ENCODE assay signal across 18 cellular contexts in the genomic region with DNA sequence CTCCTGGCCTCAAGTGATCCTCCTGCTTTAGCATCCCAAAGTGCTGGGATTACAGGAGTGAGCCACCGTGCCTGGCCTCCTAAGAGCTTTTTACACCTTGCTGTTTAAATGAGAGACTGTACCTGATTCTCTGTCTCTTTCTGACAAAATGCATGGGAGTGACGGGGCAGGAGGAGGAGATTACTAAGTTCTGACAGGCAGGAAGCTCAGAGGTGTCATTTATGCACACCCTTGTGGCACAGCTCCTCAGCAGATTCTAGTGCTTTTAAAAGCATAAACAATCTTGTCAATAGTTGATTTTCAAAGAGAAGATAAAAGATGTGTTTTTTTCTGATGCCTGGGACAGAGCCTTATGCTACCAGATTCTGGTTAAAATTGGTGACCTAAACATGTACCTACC. TPM values are rescaled to one million over a fixed set of nuclear protein-coding genes. Genes with fewer than 3 reads are reported as not detected.
DNase-seq lines count a peak whose midpoint lies in the region; ATAC-seq lines count a peak whose summit lies in the region.
"Had no signal": no experiment of that assay in that cellular context is flagged by ENCODE, and none has a peak within 500 bp of the region (broad histone marks: within the 10 kb centered on the region; RNA-seq: fewer than 3 reads in every experiment).

No MANE protein-coding gene starts in this region.

- DNase-seq in mesendoderm (no peak), NCI-H128 (lab: John Stamatoyannopoulos, UW; ENCODE audit: unreplicated experiment) (no peak), superior temporal gyrus (ENCODE audit: extremely low spot score) (no peak)
- no peak for DNase-seq in activated T-helper 2 cell treated with anti-CD3 and anti-CD28 coated beads, Interferon-gamma antibody, Interleukin-2, Interleukin-4, amounts not matched to agents 10 μg/mL and 5 μg/mL and 100 μg/mL, durations not matched to agents 14 hours and 24 hours and 36 hours (ENCODE audit: low spot score)
- DNase-seq: C1 segment of cervical spinal cord, DMS 273 treated with DMSO at 0.1 percent for 48 hours, HFFc6, NCI-H1048, NCI-H2107, NCI-H345, NCI-H69, T-helper 1 cell had no signal

- H2AK5ac ChIP-seq in mesendoderm (ENCODE audit: low read length), result no peak overlapping the region

- no peak overlapping the region for H3K56ac ChIP-seq in mesendoderm (ENCODE audit: low read length)

- H3K36me3 ChIP-seq in mesendoderm (ENCODE audit: control insufficient read depth, insufficient read depth, low read length), result no peaks in the 10 kb centered on the region

- no peak overlapping the region for H3K27ac Mint-ChIP-seq in activated T-helper 2 cell treated with anti-CD3 and anti-CD28 coated beads, Interferon-gamma antibody, Interleukin-2, Interleukin-4, amounts not matched to agents 10 μg/mL and 5 μg/mL and 100 μg/mL, durations not matched to agents 14 hours and 24 hours and 36 hours
- H3K27ac Mint-ChIP-seq: HFFc6 had no signal

- no peak overlapping the region for H2BK120ac ChIP-seq in mesendoderm (ENCODE audit: low read depth, low read length)

- peak; percentile 48 for ATAC-seq in GM18511 (IDR thresholded peaks at IDR 0.05; ENCODE audit: unreplicated experiment)
- ATAC-seq in GM19455 (IDR thresholded peaks at IDR 0.05; ENCODE audit: unreplicated experiment), result peak; percentile 66
- peak; percentile 47 for ATAC-seq in HG03095 (IDR thresholded peaks at IDR 0.05; ENCODE audit: unreplicated experiment)
- ATAC-seq in GM21367 (IDR thresholded peaks at IDR 0.05; ENCODE audit: unreplicated experiment), result no peak

- H3K4ac ChIP-seq in mesendoderm (ENCODE audit: low read depth, low read length), result peak overlapping the region; percentile 16

- peaks cover 3% of the 10 kb centered on the region for H3K4me1 Mint-ChIP-seq in activated T-helper 2 cell treated with anti-CD3 and anti-CD28 coated beads, Interferon-gamma antibody, Interleukin-2, Interleukin-4, amounts not matched to agents 10 μg/mL and 5 μg/mL and 100 μg/mL, durations not matched to agents 14 hours and 24 hours and 36 hours (ENCODE audit: low read depth)

- H3K9ac ChIP-seq in mesendoderm (ENCODE audit: low read length), result no peak overlapping the region

- H3K36me3 Mint-ChIP-seq in activated T-helper 2 cell treated with anti-CD3 and anti-CD28 coated beads, Interferon-gamma antibody, Interleukin-2, Interleukin-4, amounts not matched to agents 10 μg/mL and 5 μg/mL and 100 μg/mL, durations not matched to agents 14 hours and 24 hours and 36 hours (ENCODE audit: low read depth), result no peaks in the 10 kb centered on the region

- no peak overlapping the region for H3K27ac ChIP-seq in mesendoderm (ENCODE audit: low read depth, low read length)
- H3K27ac ChIP-seq: SK-N-MC had no signal

- H3K4me3 ChIP-seq in mesendoderm (ENCODE audit: low read length), result no peak overlapping the region
- H3K4me3 ChIP-seq: SK-N-MC had no signal

- H3K4me2 ChIP-seq in mesendoderm (ENCODE audit: low read length), result no peak overlapping the region

- H4K8ac ChIP-seq in mesendoderm (ENCODE audit: low read depth, low read length), result no peak overlapping the region

- no peaks in the 10 kb centered on the region for H3K9me3 Mint-ChIP-seq in activated T-helper 2 cell treated with anti-CD3 and anti-CD28 coated beads, Interferon-gamma antibody, Interleukin-2, Interleukin-4, amounts not matched to agents 10 μg/mL and 5 μg/mL and 100 μg/mL, durations not matched to agents 14 hours and 24 hours and 36 hours

- intact Hi-C loops in activated T-helper 2 cell treated with anti-CD3 and anti-CD28 coated beads, Interferon-gamma antibody, Interleukin-2, Interleukin-4, amounts not matched to agents 10 μg/mL and 5 μg/mL and 100 μg/mL, durations not matched to agents 14 hours and 24 hours and 36 hours (cut with micrococcal nuclease), result no loop called here

- peaks cover 21% of the 10 kb centered on the region for H3K27me3 Mint-ChIP-seq in activated T-helper 2 cell treated with anti-CD3 and anti-CD28 coated beads, Interferon-gamma antibody, Interleukin-2, Interleukin-4, amounts not matched to agents 10 μg/mL and 5 μg/mL and 100 μg/mL, durations not matched to agents 14 hours and 24 hours and 36 hours (ENCODE audit: low read depth)

- no peaks in the 10 kb centered on the region for H3K79me1 ChIP-seq in mesendoderm (ENCODE audit: low read length)

- no peaks in the 10 kb centered on the region for H3K27me3 ChIP-seq in mesendoderm (ENCODE audit: insufficient read depth, low read length, poor library complexity)

- H2BK15ac ChIP-seq in mesendoderm (replicated peaks; ENCODE audit: low read depth), result no peak overlapping the region

- no peak overlapping the region for H2BK5ac ChIP-seq in mesendoderm (ENCODE audit: low read length)

- no peaks in the 10 kb centered on the region for H3K79me2 ChIP-seq in mesendoderm (ENCODE audit: control insufficient read depth, insufficient read depth, low read length)

- H4K5ac ChIP-seq in mesendoderm (ENCODE audit: low read length), result no peak overlapping the region

- no peak overlapping the region for H3K23ac ChIP-seq in mesendoderm (ENCODE audit: low read length)

- H3K4me1 ChIP-seq in mesendoderm (ENCODE audit: control insufficient read depth, low read depth, low read length), result no peaks in the 10 kb centered on the region

- no peak overlapping the region for H3K18ac ChIP-seq in mesendoderm (ENCODE audit: low read length)

- WGBS in mesendoderm (ENCODE audit: extremely low coverage, insufficient coverage, low lambda C conversion rate), result no CpG with 5 or more reads among the region's 2 CpGs

- H3K4me3 Mint-ChIP-seq in activated T-helper 2 cell treated with anti-CD3 and anti-CD28 coated beads, Interferon-gamma antibody, Interleukin-2, Interleukin-4, amounts not matched to agents 10 μg/mL and 5 μg/mL and 100 μg/mL, durations not matched to agents 14 hours and 24 hours and 36 hours (ENCODE audit: low read depth), result no peak overlapping the region
- H3K4me3 Mint-ChIP-seq: HFFc6 had no signal

RNA-seq across cellular contexts. Expression of gene STEAP4, which starts 39.7 kb away (rescaled TPM):
- polyA plus RNA-seq in mesendoderm (2013, experiment 1 of 2), result not detected
- not detected for polyA plus RNA-seq in mesendoderm (2013, experiment 2 of 2)
- total RNA-seq in activated T-helper 2 cell treated with anti-CD3 and anti-CD28 coated beads, Interferon-gamma antibody, Interleukin-2, Interleukin-4, amounts not matched to agents 10 μg/mL and 5 μg/mL and 100 μg/mL, durations not matched to agents 14 hours and 24 hours and 36 hours, result 0.39 and 0.48 TPM in 2 replicates
- total RNA-seq: HFFc6, HT1080 had no signal
